1 cellular context compared by ENCODE assay signal in the genomic region with DNA sequence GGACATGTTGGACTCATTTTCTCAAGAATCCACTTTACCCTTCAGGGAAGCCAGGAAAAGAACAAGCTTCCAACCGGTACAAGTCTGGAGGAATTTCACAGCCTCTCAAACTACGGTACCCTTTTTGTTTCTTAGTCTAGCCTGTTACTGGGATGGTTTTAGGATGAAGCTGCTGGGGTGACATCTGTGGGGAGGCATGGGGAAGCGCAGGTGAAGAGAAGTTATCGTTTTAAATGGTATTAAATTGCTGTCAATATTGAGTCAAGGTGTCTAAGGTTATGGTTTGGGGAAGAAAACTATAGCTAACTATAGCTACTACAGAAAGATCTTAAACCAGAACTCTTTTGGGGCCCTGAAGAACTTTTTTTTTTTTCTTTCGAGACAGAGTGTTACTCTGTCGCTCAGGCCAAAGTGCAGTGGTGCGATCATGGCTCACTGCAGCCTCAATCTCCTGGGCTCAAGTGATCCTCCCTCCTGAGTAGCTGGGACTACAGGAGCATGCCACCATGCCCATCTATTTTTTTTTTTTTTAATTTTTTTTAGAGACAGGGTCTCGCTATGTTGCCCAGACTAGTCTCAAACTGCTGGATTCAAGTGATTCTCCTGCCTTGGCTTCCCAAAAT.
A peak's percentile ranks its signal among the peaks of the same experiment; 100 is the strongest.
TF ChIP-seq lines count a peak whose summit lies in the region.

No MANE protein-coding gene starts in this region.

TF ChIP-seq in HepG2, 621 proteins besides CTCF, POLR2A, EP300 and RAD21 (continued from another document):
- TF ChIP-seq ZNF607 (CRISPR knock-in tag; IDR thresholded peaks at IDR 0.05; ENCODE audit: borderline replicate concordance) (0 out of 2 replicates have a peak, but pooled peaks have one; percentile 1), MED1 (CRISPR knock-in tag; IDR thresholded peaks at IDR 0.05) (0 out of 2 replicates have a peak, but pooled peaks have one; percentile 22), FOXA3 (CRISPR knock-in tag; IDR thresholded peaks at IDR 0.05) (no peak), HNRNPK (IDR thresholded peaks at IDR 0.05; ENCODE audit: low read depth, low read length, poor library complexity, severe bottlenecking) (no peak), ERF (CRISPR knock-in tag; IDR thresholded peaks at IDR 0.05) (0 out of 2 replicates have a peak, but pooled peaks have one; percentile 12), ARNT (IDR thresholded peaks at IDR 0.05) (no peak), BRCA1 (CRISPR knock-in tag; IDR thresholded peaks at IDR 0.05) (0 out of 2 replicates have a peak, but pooled peaks have one; percentile 30), GMEB1 (CRISPR knock-in tag; IDR thresholded peaks at IDR 0.05; ENCODE audit: borderline replicate concordance) (no peak), SMC3 (IDR thresholded peaks at IDR 0.05; ENCODE audit: low read length) (peak; percentile 27; the same call in 1 of the 2 replicates), CREM (IDR thresholded peaks at IDR 0.05) (0 out of 2 replicates have a peak, but pooled peaks have one; percentile 10), CREM (CRISPR knock-in tag; IDR thresholded peaks at IDR 0.05) (no peak), CERS6 (CRISPR knock-in tag; IDR thresholded peaks at IDR 0.05) (no peak), SP1 (IDR thresholded peaks at IDR 0.05) (no peak), SP1 (CRISPR knock-in tag; IDR thresholded peaks at IDR 0.05) (no peak), ZFP36 (IDR thresholded peaks at IDR 0.05; ENCODE audit: borderline replicate concordance, low read depth, low read length, partially characterized antibody) (no peak), PRDM10 (CRISPR knock-in tag; IDR thresholded peaks at IDR 0.05; ENCODE audit: low read depth) (0 out of 2 replicates have a peak, but pooled peaks have one; percentile 3)
